Comparison of ENCODE assay signal across 15 cellular contexts in genomic region chr10:96565774-96566173, GRCh38. TPM values are rescaled to one million over a fixed set of nuclear protein-coding genes. Genes with fewer than 3 reads are reported as not detected.
DNase-seq lines count a peak whose midpoint lies in the region; ATAC-seq and TF ChIP-seq lines count a peak whose summit lies in the region.
"Had no signal": no experiment of that assay in that cellular context is flagged by ENCODE, and none has a peak within 500 bp of the region (broad histone marks: within the 10 kb centered on the region; RNA-seq: fewer than 3 reads in every experiment).

No MANE protein-coding gene starts in this region.

- peaks cover 2 to 9% of the 10 kb centered on the region in 2 donors for H3K36me3 Mint-ChIP-seq in activated T-cell treated with anti-CD3 and anti-CD28 coated beads, Interleukin-2, amount 50 U/mL, for 72 hours (ENCODE audit: insufficient read depth in 2 of 2)
- peaks cover 35% of the 10 kb centered on the region for H3K36me3 Mint-ChIP-seq in stimulated activated effector memory CD8-positive, alpha-beta T cell treated with anti-CD3 and anti-CD28 coated beads, Interleukin-12 subunit alpha, Interleukin-12 subunit beta, amount 100 ng/mL, for 72 hours
- H3K36me3 Mint-ChIP-seq in GM23338 (ENCODE audit: low read depth): peaks cover 32% of the 10 kb centered on the region

- H3K4me1 ChIP-seq in GM23338 (ENCODE audit: insufficient read depth): 0 out of 2 replicates have a peak, but pooled peaks cover 1% of the 10 kb centered on the region

- no peak overlapping the region for H3K4me3 ChIP-seq in GM23338
- H3K4me3 ChIP-seq: esophagus squamous epithelium, PC-9 had no signal

- H3K27me3 Mint-ChIP-seq in activated T-cell treated with anti-CD3 and anti-CD28 coated beads, Interleukin-2, amount 50 U/mL, for 72 hours (ENCODE audit: low read depth): no peaks in the 10 kb centered on the region
- peaks cover 7% of the 10 kb centered on the region for H3K27me3 Mint-ChIP-seq in GM23338 (ENCODE audit: insufficient read depth, low read depth, poor library complexity)

- H3K27ac Mint-ChIP-seq in activated T-cell treated with anti-CD3 and anti-CD28 coated beads, Interleukin-2, amount 50 U/mL, for 72 hours: peak overlapping the region; percentile 59
- H3K27ac Mint-ChIP-seq in stimulated activated effector memory CD8-positive, alpha-beta T cell treated with anti-CD3 and anti-CD28 coated beads, Interleukin-12 subunit alpha, Interleukin-12 subunit beta, amount 100 ng/mL, for 72 hours: no peak overlapping the region
- H3K27ac Mint-ChIP-seq in GM23338: no peak overlapping the region
- H3K27ac Mint-ChIP-seq: T-helper 1 cell treated with Interleukin-12 subunit alpha and Interleukin-12 subunit beta and Interleukin-4 antibody, amounts not matched to agents 30 μg/mL and 1 μg/mL, for 36 hours had no signal

- H3F3A ChIP-seq in GM23338 (replicated peaks; ENCODE audit: low read depth): no peaks in the 10 kb centered on the region

- DNase-seq in activated T-cell treated with anti-CD3 and anti-CD28 coated beads, Interleukin-2, amount 50 U/mL, for 72 hours: no peak
- no peak for DNase-seq in activated T-cell treated with anti-CD3 and anti-CD28 coated beads, Interleukin-2, amount 50 U/mL, for 48 hours
- DNase-seq in RPMI7951 (ENCODE audit: low read depth) (peak; percentile 26), fibroblast of gingiva (ENCODE audit: low read depth) (peak; percentile 38), GM23338 (ENCODE audit: low spot score) (no peak), KG1 (lab: John Stamatoyannopoulos, UW) (no peak)
- DNase-seq in stimulated activated effector memory CD8-positive, alpha-beta T cell treated with anti-CD3 and anti-CD28 coated beads, Interleukin-12 subunit alpha, Interleukin-12 subunit beta, amount 100 ng/mL, for 72 hours (ENCODE audit: low spot score in 2 of 2): no peak
- DNase-seq: activated CD4-positive, alpha-beta T cell treated with anti-CD3 and anti-CD28 coated beads, Interleukin-2, amount 50 U/mL, for 1 hour; activated gamma-delta T cell; esophagus squamous epithelium; H7; NCI-H1048; PC-9 had no signal

- H2AFZ ChIP-seq in GM23338: no peak overlapping the region
- H2AFZ ChIP-seq: PC-9 had no signal

- H3K9me2 ChIP-seq in GM23338 (ENCODE audit: insufficient read depth): no peaks in the 10 kb centered on the region

- peaks cover 26% of the 10 kb centered on the region for H3K4me1 Mint-ChIP-seq in activated T-cell treated with anti-CD3 and anti-CD28 coated beads, Interleukin-2, amount 50 U/mL, for 72 hours (ENCODE audit: low read depth)
- peaks cover 45% of the 10 kb centered on the region for H3K4me1 Mint-ChIP-seq in stimulated activated effector memory CD8-positive, alpha-beta T cell treated with anti-CD3 and anti-CD28 coated beads, Interleukin-12 subunit alpha, Interleukin-12 subunit beta, amount 100 ng/mL, for 72 hours
- H3K4me1 Mint-ChIP-seq in GM23338: peaks cover 35% of the 10 kb centered on the region

- H3K4me2 ChIP-seq in GM23338: no peak overlapping the region
- H3K4me2 ChIP-seq: PC-9 had no signal

- no peak for TF ChIP-seq CTCF in GM23338 (conservative IDR thresholded peaks at IDR 0.05; ENCODE audit: low read depth in 2 of 2)

- peaks cover 15% of the 10 kb centered on the region for H4K20me1 ChIP-seq in GM23338 (replicated peaks; ENCODE audit: insufficient read depth)

- no peaks in the 10 kb centered on the region for H3K27me3 ChIP-seq in GM23338 (ENCODE audit: insufficient read depth)
- H3K27me3 ChIP-seq: esophagus squamous epithelium had no signal

- peak overlapping the region in 1 of 2 donors; percentile 58 for H3K4me3 Mint-ChIP-seq in activated T-cell treated with anti-CD3 and anti-CD28 coated beads, Interleukin-2, amount 50 U/mL, for 72 hours
- H3K4me3 Mint-ChIP-seq in stimulated activated effector memory CD8-positive, alpha-beta T cell treated with anti-CD3 and anti-CD28 coated beads, Interleukin-12 subunit alpha, Interleukin-12 subunit beta, amount 100 ng/mL, for 72 hours: no peak overlapping the region
- H3K4me3 Mint-ChIP-seq in GM23338: no peak overlapping the region
- H3K4me3 Mint-ChIP-seq: T-helper 1 cell treated with Interleukin-12 subunit alpha and Interleukin-12 subunit beta and Interleukin-4 antibody, amounts not matched to agents 30 μg/mL and 1 μg/mL, for 36 hours had no signal

- no peaks in the 10 kb centered on the region for H3K9me3 Mint-ChIP-seq in activated T-cell treated with anti-CD3 and anti-CD28 coated beads, Interleukin-2, amount 50 U/mL, for 72 hours
- H3K9me3 Mint-ChIP-seq in stimulated activated effector memory CD8-positive, alpha-beta T cell treated with anti-CD3 and anti-CD28 coated beads, Interleukin-12 subunit alpha, Interleukin-12 subunit beta, amount 100 ng/mL, for 72 hours: no peaks in the 10 kb centered on the region
- no peaks in the 10 kb centered on the region for H3K9me3 Mint-ChIP-seq in GM23338
- H3K9me3 Mint-ChIP-seq: T-helper 1 cell treated with Interleukin-12 subunit alpha and Interleukin-12 subunit beta and Interleukin-4 antibody, amounts not matched to agents 30 μg/mL and 1 μg/mL, for 36 hours had no signal

- ATAC-seq in activated T-cell treated with anti-CD3 and anti-CD28 coated beads, Interleukin-2, amount 50 U/mL, for 72 hours (replicated peaks in 1 of 2): peak; percentile 62 to 67
- ATAC-seq in stimulated activated effector memory CD8-positive, alpha-beta T cell treated with anti-CD3 and anti-CD28 coated beads, Interleukin-12 subunit alpha, Interleukin-12 subunit beta, amount 100 ng/mL, for 72 hours: peak; percentile 82
- ATAC-seq in GM23338 (no peak), GM21723 (IDR thresholded peaks at IDR 0.05; ENCODE audit: unreplicated experiment) (no peak)

- peaks cover 72% of the 10 kb centered on the region for H3K79me2 ChIP-seq in GM23338 (replicated peaks; ENCODE audit: insufficient read depth)

- H3K27ac ChIP-seq in GM23338 (ENCODE audit: low read depth): no peak overlapping the region
- H3K27ac ChIP-seq: esophagus squamous epithelium, PC-9 had no signal

- H3K36me3 ChIP-seq in GM23338 (ENCODE audit: insufficient read depth): no peaks in the 10 kb centered on the region; the same call in 1 of the 2 replicates

TF ChIP-seq in GM23338, 12 proteins besides CTCF, POLR2A, EP300 and RAD21 (continues in another document):
- TF ChIP-seq ETS1 (IDR thresholded peaks at IDR 0.05) (no peak), NANOG (IDR thresholded peaks at IDR 0.05; ENCODE audit: borderline replicate concordance) (no peak), EZH2 (IDR thresholded peaks at IDR 0.05; ENCODE audit: low read depth, unreplicated experiment) (no peak), CREB1 (CRISPR knock-in tag; IDR thresholded peaks at IDR 0.05; ENCODE audit: low read depth) (no peak), POLR2AphosphoS5 (IDR thresholded peaks at IDR 0.05; ENCODE audit: low read depth) (no peak), ZNF114 (CRISPR knock-in tag; IDR thresholded peaks at IDR 0.05) (no peak), ZNF331 (CRISPR knock-in tag; IDR thresholded peaks at IDR 0.05; ENCODE audit: low read depth) (no peak), STAT1 (IDR thresholded peaks at IDR 0.05; ENCODE audit: unreplicated experiment) (no peak), EZH2phosphoT487 (IDR thresholded peaks at IDR 0.05; ENCODE audit: unreplicated experiment) (no peak)
- TF ChIP-seq, protein P1, sequence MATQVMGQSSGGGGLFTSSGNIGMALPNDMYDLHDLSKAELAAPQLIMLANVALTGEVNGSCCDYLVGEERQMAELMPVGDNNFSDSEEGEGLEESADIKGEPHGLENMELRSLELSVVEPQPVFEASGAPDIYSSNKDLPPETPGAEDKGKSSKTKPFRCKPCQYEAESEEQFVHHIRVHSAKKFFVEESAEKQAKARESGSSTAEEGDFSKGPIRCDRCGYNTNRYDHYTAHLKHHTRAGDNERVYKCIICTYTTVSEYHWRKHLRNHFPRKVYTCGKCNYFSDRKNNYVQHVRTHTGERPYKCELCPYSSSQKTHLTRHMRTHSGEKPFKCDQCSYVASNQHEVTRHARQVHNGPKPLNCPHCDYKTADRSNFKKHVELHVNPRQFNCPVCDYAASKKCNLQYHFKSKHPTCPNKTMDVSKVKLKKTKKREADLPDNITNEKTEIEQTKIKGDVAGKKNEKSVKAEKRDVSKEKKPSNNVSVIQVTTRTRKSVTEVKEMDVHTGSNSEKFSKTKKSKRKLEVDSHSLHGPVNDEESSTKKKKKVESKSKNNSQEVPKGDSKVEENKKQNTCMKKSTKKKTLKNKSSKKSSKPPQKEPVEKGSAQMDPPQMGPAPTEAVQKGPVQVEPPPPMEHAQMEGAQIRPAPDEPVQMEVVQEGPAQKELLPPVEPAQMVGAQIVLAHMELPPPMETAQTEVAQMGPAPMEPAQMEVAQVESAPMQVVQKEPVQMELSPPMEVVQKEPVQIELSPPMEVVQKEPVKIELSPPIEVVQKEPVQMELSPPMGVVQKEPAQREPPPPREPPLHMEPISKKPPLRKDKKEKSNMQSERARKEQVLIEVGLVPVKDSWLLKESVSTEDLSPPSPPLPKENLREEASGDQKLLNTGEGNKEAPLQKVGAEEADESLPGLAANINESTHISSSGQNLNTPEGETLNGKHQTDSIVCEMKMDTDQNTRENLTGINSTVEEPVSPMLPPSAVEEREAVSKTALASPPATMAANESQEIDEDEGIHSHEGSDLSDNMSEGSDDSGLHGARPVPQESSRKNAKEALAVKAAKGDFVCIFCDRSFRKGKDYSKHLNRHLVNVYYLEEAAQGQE (IDR thresholded peaks at IDR 0.05; ENCODE audit: unreplicated experiment): no peak

RNA-seq across cellular contexts. Expression of gene TM9SF3, which starts 21.0 kb away (rescaled TPM):
- total RNA-seq in activated T-cell treated with anti-CD3 and anti-CD28 coated beads, Interleukin-2, amount 50 U/mL, for 72 hours: 10 to 100 TPM; 72.8 to 76.7 TPM
- total RNA-seq in RPMI7951 (2014; rRNA removed; shearing (Covaris generic)): 56.9 and 59.5 TPM in 2 replicates
- 72.5 and 82.7 TPM in 2 replicates for total RNA-seq in GM23338 (2014; rRNA removed; shearing (Covaris generic))
- 32.6 and 37.3 TPM in 2 replicates for polyA plus RNA-seq in GM23338 (2016; fragmentation: Nextera tagmentation; extraction: Ambion mirVana)

RNA-seq across cellular contexts. Expression of gene TLL2, which starts 52.0 kb away (rescaled TPM):
- total RNA-seq in activated T-cell treated with anti-CD3 and anti-CD28 coated beads, Interleukin-2, amount 50 U/mL, for 72 hours: under 1 TPM in 1 of 2 donors, not detected in 1; 0.09 TPM
- under 0.01 TPM in 1 of 2 replicates, not detected in the other for total RNA-seq in RPMI7951 (2014; rRNA removed; shearing (Covaris generic))
- 1.4 and 2.6 TPM in 2 replicates for total RNA-seq in GM23338 (2014; rRNA removed; shearing (Covaris generic))
- polyA plus RNA-seq in GM23338 (2016; fragmentation: Nextera tagmentation; extraction: Ambion mirVana): 2.8 and 3.0 TPM in 2 replicates
- total RNA-seq: PC-9 had no signal

Comparison
In these comparisons a context has a peak if more than half of its experiments do, and no peak if none do; other contexts are left out.
1. ATAC-seq: peak in activated T-cell treated with anti-CD3 and anti-CD28 coated beads, Interleukin-2, amount 50 U/mL, for 72 hours (2 of 2) and stimulated activated effector memory CD8-positive, alpha-beta T cell treated with anti-CD3 and anti-CD28 coated beads, Interleukin-12 subunit alpha, Interleukin-12 subunit beta, amount 100 ng/mL, for 72 hours (single experiment); none in GM23338 (single experiment) and GM21723 (single experiment).
2. DNase-seq: peak in RPMI7951 (single experiment) and fibroblast of gingiva (single experiment); none in activated T-cell treated with anti-CD3 and anti-CD28 coated beads, Interleukin-2, amount 50 U/mL, for 72 hours (0 of 2), activated T-cell treated with anti-CD3 and anti-CD28 coated beads, Interleukin-2, amount 50 U/mL, for 48 hours (0 of 2), stimulated activated effector memory CD8-positive, alpha-beta T cell treated with anti-CD3 and anti-CD28 coated beads, Interleukin-12 subunit alpha, Interleukin-12 subunit beta, amount 100 ng/mL, for 72 hours (0 of 2), GM23338 (single experiment) and KG1 (single experiment).